3 cellular contexts compared by ENCODE assay signal in the genomic region with DNA sequence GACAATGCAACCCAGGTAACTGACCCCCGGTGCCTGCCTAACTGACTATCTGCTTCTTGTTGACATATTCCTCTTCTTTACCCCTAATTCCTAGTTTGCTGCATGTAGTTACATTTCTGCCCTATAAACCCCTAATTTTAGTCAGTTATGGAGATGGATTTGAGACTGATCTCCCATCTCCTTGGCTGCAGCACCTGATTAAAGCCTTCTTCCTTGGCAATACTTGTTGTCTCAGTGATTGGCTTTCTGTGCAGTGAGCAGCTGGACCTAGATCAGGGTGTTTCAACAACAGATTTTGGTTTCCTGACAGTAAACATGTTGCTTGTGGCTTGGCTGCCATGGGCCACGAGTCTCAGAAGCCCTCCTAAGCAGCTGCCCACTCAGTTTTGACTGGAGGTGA.
A peak's percentile ranks its signal among the peaks of the same experiment; 100 is the strongest.
TF ChIP-seq lines count a peak whose summit lies in the region.

No MANE protein-coding gene starts in this region.

TF ChIP-seq in A549, 52 proteins besides CTCF, POLR2A, EP300 and RAD21:
- TF ChIP-seq JUN (IDR thresholded peaks at IDR 0.05): no peak
- TF ChIP-seq, protein P1, sequence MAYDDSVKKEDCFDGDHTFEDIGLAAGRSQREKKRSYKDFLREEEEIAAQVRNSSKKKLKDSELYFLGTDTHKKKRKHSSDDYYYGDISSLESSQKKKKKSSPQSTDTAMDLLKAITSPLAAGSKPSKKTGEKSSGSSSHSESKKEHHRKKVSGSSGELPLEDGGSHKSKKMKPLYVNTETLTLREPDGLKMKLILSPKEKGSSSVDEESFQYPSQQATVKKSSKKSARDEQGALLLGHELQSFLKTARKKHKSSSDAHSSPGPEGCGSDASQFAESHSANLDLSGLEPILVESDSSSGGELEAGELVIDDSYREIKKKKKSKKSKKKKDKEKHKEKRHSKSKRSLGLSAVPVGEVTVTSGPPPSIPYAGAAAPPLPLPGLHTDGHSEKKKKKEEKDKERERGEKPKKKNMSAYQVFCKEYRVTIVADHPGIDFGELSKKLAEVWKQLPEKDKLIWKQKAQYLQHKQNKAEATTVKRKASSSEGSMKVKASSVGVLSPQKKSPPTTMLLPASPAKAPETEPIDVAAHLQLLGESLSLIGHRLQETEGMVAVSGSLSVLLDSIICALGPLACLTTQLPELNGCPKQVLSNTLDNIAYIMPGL (CRISPR knock-in tag; IDR thresholded peaks at IDR 0.05; ENCODE audit: borderline replicate concordance): no peak
TF ChIP-seq in A549: peak in this region for 0.

TF ChIP-seq in GM12878, 131 proteins besides CTCF, POLR2A, EP300 and RAD21:
- peak; percentile 63; the same call in 1 of the 2 replicates for TF ChIP-seq CBX5 (IDR thresholded peaks at IDR 0.05; ENCODE audit: low read depth)
- TF ChIP-seq, protein P2, sequence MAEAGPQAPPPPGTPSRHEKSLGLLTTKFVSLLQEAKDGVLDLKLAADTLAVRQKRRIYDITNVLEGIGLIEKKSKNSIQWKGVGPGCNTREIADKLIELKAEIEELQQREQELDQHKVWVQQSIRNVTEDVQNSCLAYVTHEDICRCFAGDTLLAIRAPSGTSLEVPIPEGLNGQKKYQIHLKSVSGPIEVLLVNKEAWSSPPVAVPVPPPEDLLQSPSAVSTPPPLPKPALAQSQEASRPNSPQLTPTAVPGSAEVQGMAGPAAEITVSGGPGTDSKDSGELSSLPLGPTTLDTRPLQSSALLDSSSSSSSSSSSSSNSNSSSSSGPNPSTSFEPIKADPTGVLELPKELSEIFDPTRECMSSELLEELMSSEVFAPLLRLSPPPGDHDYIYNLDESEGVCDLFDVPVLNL (IDR thresholded peaks at IDR 0.05; ENCODE audit: low read depth, low read length): no peak
- TF ChIP-seq KLF5 (IDR thresholded peaks at IDR 0.05; ENCODE audit: partially characterized antibody): peak; percentile 48
- TF ChIP-seq NFXL1 (IDR thresholded peaks at IDR 0.05; ENCODE audit: borderline replicate concordance): peak; percentile 87; the same call in 1 of the 2 replicates
- TF ChIP-seq, protein P3, sequence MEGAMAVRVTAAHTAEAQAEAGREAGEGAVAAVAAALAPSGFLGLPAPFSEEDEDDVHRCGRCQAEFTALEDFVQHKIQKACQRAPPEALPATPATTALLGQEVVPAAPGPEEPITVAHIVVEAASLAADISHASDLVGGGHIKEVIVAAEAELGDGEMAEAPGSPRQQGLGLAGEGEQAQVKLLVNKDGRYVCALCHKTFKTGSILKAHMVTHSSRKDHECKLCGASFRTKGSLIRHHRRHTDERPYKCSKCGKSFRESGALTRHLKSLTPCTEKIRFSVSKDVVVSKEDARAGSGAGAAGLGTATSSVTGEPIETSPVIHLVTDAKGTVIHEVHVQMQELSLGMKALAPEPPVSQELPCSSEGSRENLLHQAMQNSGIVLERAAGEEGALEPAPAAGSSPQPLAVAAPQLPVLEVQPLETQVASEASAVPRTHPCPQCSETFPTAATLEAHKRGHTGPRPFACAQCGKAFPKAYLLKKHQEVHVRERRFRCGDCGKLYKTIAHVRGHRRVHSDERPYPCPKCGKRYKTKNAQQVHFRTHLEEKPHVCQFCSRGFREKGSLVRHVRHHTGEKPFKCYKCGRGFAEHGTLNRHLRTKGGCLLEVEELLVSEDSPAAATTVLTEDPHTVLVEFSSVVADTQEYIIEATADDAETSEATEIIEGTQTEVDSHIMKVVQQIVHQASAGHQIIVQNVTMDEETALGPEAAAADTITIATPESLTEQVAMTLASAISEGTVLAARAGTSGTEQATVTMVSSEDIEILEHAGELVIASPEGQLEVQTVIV (IDR thresholded peaks at IDR 0.05; ENCODE audit: borderline replicate concordance, partially characterized antibody): no peak
- TF ChIP-seq, protein P4, sequence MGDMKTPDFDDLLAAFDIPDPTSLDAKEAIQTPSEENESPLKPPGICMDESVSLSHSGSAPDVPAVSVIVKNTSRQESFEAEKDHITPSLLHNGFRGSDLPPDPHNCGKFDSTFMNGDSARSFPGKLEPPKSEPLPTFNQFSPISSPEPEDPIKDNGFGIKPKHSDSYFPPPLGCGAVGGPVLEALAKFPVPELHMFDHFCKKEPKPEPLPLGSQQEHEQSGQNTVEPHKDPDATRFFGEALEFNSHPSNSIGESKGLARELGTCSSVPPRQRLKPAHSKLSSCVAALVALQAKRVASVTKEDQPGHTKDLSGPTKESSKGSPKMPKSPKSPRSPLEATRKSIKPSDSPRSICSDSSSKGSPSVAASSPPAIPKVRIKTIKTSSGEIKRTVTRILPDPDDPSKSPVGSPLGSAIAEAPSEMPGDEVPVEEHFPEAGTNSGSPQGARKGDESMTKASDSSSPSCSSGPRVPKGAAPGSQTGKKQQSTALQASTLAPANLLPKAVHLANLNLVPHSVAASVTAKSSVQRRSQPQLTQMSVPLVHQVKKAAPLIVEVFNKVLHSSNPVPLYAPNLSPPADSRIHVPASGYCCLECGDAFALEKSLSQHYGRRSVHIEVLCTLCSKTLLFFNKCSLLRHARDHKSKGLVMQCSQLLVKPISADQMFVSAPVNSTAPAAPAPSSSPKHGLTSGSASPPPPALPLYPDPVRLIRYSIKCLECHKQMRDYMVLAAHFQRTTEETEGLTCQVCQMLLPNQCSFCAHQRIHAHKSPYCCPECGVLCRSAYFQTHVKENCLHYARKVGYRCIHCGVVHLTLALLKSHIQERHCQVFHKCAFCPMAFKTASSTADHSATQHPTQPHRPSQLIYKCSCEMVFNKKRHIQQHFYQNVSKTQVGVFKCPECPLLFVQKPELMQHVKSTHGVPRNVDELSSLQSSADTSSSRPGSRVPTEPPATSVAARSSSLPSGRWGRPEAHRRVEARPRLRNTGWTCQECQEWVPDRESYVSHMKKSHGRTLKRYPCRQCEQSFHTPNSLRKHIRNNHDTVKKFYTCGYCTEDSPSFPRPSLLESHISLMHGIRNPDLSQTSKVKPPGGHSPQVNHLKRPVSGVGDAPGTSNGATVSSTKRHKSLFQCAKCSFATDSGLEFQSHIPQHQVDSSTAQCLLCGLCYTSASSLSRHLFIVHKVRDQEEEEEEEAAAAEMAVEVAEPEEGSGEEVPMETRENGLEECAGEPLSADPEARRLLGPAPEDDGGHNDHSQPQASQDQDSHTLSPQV (IDR thresholded peaks at IDR 0.05): no peak
TF ChIP-seq in GM12878: peak in this region for 3.

TF ChIP-seq in HepG2, 621 proteins besides CTCF, POLR2A, EP300 and RAD21:
- no peak for TF ChIP-seq NKX3-1 (CRISPR knock-in tag; IDR thresholded peaks at IDR 0.05)
- TF ChIP-seq ZNF441 (CRISPR knock-in tag; IDR thresholded peaks at IDR 0.05; ENCODE audit: borderline replicate concordance): 0 out of 2 replicates have a peak, but pooled peaks have one; percentile 34
- TF ChIP-seq ZNF124 (CRISPR knock-in tag; IDR thresholded peaks at IDR 0.05): peak; percentile 100
